2 cellular contexts compared by ENCODE assay signal in the genomic region with DNA sequence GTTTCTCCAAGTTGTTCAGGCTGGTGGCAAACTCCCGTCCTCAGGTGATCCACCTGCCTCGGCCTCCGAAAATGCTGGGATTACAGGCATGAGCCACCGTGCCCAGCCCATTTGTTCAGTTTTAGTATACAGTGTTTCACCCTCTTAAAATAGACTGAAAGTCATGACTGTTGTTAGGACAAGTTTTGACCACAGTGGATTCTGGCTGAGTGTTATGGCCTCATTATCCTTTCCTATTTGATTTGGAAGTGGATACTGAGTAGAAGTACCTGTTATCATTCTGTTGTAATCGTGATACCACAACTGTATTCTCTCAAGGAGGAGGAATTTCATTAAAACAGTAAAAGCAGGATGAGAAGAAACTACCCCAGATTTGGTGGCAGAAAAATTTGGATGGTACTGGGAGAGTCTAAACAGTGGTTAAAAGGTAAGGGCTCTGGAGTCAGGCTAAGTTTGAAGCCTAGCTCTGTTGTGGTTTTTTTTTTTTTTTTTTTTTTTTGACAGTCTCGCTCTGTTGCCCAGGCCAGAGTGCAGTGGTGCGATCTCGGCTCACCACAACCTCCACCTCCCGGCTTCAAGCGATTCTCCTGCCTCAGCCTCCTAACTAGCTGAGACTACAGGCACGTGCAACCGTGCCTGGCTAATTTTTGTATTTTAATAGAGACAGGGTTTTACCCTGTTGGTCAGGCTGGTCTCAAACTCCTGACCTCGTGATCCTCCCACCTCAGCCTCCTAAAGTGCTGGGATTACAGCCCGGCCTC.
TF ChIP-seq lines count a peak whose summit lies in the region.

No MANE protein-coding gene starts in this region.

TF ChIP-seq in SK-N-SH, 30 proteins besides CTCF, POLR2A, EP300 and RAD21 (continued from another document):
- TF ChIP-seq TEAD4 (IDR thresholded peaks at IDR 0.05; ENCODE audit: borderline replicate concordance, insufficient read depth) (no peak), GABPA (IDR thresholded peaks at IDR 0.05; ENCODE audit: low read depth) (no peak), MEF2A (IDR thresholded peaks at IDR 0.05; ENCODE audit: borderline replicate concordance, low read depth) (no peak), ELF1 (IDR thresholded peaks at IDR 0.05) (no peak), GATA2 (CRISPR knock-in tag; IDR thresholded peaks at IDR 0.05) (no peak), FOSL2 (IDR thresholded peaks at IDR 0.05; ENCODE audit: borderline replicate concordance, low read depth) (no peak), SMC3 (IDR thresholded peaks at IDR 0.05; ENCODE audit: low read depth, low read length) (no peak), EZH2phosphoT487 (IDR thresholded peaks at IDR 0.05; ENCODE audit: borderline replicate concordance, low read depth) (no peak), JUND (IDR thresholded peaks at IDR 0.05) (no peak), CHD2 (IDR thresholded peaks at IDR 0.05; ENCODE audit: low read length, partially characterized antibody) (no peak), RXRA (IDR thresholded peaks at IDR 0.05; ENCODE audit: borderline replicate concordance, low read depth) (no peak), YY1 (IDR thresholded peaks at IDR 0.05; ENCODE audit: low read depth) (no peak), FOXJ3 (CRISPR knock-in tag; IDR thresholded peaks at IDR 0.05) (no peak)
- TF ChIP-seq, protein P1, sequence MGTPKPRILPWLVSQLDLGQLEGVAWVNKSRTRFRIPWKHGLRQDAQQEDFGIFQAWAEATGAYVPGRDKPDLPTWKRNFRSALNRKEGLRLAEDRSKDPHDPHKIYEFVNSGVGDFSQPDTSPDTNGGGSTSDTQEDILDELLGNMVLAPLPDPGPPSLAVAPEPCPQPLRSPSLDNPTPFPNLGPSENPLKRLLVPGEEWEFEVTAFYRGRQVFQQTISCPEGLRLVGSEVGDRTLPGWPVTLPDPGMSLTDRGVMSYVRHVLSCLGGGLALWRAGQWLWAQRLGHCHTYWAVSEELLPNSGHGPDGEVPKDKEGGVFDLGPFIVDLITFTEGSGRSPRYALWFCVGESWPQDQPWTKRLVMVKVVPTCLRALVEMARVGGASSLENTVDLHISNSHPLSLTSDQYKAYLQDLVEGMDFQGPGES (IDR thresholded peaks at IDR 0.05; ENCODE audit: low read depth, low read length), result no peak
- TF ChIP-seq, protein P2, sequence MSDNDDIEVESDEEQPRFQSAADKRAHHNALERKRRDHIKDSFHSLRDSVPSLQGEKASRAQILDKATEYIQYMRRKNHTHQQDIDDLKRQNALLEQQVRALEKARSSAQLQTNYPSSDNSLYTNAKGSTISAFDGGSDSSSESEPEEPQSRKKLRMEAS (IDR thresholded peaks at IDR 0.05; ENCODE audit: low read depth), result no peak
- TF ChIP-seq, protein P3, sequence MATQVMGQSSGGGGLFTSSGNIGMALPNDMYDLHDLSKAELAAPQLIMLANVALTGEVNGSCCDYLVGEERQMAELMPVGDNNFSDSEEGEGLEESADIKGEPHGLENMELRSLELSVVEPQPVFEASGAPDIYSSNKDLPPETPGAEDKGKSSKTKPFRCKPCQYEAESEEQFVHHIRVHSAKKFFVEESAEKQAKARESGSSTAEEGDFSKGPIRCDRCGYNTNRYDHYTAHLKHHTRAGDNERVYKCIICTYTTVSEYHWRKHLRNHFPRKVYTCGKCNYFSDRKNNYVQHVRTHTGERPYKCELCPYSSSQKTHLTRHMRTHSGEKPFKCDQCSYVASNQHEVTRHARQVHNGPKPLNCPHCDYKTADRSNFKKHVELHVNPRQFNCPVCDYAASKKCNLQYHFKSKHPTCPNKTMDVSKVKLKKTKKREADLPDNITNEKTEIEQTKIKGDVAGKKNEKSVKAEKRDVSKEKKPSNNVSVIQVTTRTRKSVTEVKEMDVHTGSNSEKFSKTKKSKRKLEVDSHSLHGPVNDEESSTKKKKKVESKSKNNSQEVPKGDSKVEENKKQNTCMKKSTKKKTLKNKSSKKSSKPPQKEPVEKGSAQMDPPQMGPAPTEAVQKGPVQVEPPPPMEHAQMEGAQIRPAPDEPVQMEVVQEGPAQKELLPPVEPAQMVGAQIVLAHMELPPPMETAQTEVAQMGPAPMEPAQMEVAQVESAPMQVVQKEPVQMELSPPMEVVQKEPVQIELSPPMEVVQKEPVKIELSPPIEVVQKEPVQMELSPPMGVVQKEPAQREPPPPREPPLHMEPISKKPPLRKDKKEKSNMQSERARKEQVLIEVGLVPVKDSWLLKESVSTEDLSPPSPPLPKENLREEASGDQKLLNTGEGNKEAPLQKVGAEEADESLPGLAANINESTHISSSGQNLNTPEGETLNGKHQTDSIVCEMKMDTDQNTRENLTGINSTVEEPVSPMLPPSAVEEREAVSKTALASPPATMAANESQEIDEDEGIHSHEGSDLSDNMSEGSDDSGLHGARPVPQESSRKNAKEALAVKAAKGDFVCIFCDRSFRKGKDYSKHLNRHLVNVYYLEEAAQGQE (IDR thresholded peaks at IDR 0.05; ENCODE audit: low read depth, low read length), result no peak
- TF ChIP-seq, protein P4, sequence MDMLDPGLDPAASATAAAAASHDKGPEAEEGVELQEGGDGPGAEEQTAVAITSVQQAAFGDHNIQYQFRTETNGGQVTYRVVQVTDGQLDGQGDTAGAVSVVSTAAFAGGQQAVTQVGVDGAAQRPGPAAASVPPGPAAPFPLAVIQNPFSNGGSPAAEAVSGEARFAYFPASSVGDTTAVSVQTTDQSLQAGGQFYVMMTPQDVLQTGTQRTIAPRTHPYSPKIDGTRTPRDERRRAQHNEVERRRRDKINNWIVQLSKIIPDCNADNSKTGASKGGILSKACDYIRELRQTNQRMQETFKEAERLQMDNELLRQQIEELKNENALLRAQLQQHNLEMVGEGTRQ (IDR thresholded peaks at IDR 0.05; ENCODE audit: borderline replicate concordance, low read depth, low read length), result no peak

TF ChIP-seq in SK-N-SH treated with all-trans-retinoic acid at 6 μM for 48 hours, 23 proteins besides CTCF, POLR2A, EP300 and RAD21:
- TF ChIP-seq PPARA (CRISPR knock-in tag; IDR thresholded peaks at IDR 0.05; ENCODE audit: borderline replicate concordance) (no peak), GLIS3 (CRISPR knock-in tag; IDR thresholded peaks at IDR 0.05) (no peak), ZNF8 (CRISPR knock-in tag; IDR thresholded peaks at IDR 0.05) (no peak), ZFP3 (CRISPR knock-in tag; IDR thresholded peaks at IDR 0.05) (no peak), TOX (CRISPR knock-in tag; IDR thresholded peaks at IDR 0.05; ENCODE audit: borderline replicate concordance) (no peak), CSDC2 (CRISPR knock-in tag; IDR thresholded peaks at IDR 0.05) (no peak), ISL1 (CRISPR knock-in tag; IDR thresholded peaks at IDR 0.05) (no peak), OSR1 (CRISPR knock-in tag; IDR thresholded peaks at IDR 0.05) (no peak), ARNTL (CRISPR knock-in tag; IDR thresholded peaks at IDR 0.05; ENCODE audit: borderline replicate concordance, low read depth) (no peak), ZNF70 (CRISPR knock-in tag; IDR thresholded peaks at IDR 0.05) (no peak), ZFP30 (CRISPR knock-in tag; IDR thresholded peaks at IDR 0.05) (no peak)
- TF ChIP-seq, protein P5, sequence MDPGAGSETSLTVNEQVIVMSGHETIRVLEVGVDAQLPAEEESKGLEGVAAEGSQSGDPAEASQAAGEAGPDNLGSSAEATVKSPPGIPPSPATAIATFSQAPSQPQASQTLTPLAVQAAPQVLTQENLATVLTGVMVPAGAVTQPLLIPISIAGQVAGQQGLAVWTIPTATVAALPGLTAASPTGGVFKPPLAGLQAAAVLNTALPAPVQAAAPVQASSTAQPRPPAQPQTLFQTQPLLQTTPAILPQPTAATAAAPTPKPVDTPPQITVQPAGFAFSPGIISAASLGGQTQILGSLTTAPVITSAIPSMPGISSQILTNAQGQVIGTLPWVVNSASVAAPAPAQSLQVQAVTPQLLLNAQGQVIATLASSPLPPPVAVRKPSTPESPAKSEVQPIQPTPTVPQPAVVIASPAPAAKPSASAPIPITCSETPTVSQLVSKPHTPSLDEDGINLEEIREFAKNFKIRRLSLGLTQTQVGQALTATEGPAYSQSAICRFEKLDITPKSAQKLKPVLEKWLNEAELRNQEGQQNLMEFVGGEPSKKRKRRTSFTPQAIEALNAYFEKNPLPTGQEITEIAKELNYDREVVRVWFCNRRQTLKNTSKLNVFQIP (CRISPR knock-in tag; IDR thresholded peaks at IDR 0.05; ENCODE audit: borderline replicate concordance, low read depth), result no peak
- TF ChIP-seq, protein P6, sequence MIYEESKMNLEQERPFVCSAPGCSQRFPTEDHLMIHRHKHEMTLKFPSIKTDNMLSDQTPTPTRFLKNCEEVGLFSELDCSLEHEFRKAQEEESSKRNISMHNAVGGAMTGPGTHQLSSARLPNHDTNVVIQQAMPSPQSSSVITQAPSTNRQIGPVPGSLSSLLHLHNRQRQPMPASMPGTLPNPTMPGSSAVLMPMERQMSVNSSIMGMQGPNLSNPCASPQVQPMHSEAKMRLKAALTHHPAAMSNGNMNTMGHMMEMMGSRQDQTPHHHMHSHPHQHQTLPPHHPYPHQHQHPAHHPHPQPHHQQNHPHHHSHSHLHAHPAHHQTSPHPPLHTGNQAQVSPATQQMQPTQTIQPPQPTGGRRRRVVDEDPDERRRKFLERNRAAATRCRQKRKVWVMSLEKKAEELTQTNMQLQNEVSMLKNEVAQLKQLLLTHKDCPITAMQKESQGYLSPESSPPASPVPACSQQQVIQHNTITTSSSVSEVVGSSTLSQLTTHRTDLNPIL (CRISPR knock-in tag; IDR thresholded peaks at IDR 0.05; ENCODE audit: low read depth), result no peak
- TF ChIP-seq, protein P7, sequence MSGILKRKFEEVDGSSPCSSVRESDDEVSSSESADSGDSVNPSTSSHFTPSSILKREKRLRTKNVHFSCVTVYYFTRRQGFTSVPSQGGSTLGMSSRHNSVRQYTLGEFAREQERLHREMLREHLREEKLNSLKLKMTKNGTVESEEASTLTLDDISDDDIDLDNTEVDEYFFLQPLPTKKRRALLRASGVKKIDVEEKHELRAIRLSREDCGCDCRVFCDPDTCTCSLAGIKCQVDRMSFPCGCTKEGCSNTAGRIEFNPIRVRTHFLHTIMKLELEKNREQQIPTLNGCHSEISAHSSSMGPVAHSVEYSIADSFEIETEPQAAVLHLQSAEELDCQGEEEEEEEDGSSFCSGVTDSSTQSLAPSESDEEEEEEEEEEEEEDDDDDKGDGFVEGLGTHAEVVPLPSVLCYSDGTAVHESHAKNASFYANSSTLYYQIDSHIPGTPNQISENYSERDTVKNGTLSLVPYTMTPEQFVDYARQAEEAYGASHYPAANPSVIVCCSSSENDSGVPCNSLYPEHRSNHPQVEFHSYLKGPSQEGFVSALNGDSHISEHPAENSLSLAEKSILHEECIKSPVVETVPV (CRISPR knock-in tag; IDR thresholded peaks at IDR 0.05), result no peak
TF ChIP-seq in SK-N-SH treated with all-trans-retinoic acid at 6 μM for 48 hours: peak in this region for 0.
